Comparison of ENCODE assay signal across 11 cellular contexts in genomic region chr15:101207867-101208288, GRCh38. TPM values are rescaled to one million over a fixed set of nuclear protein-coding genes. Genes with fewer than 3 reads are reported as not detected.
DNase-seq lines count a peak whose midpoint lies in the region; ATAC-seq, FAIRE-seq and TF ChIP-seq lines count a peak whose summit lies in the region.
"Had no signal": no experiment of that assay in that cellular context is flagged by ENCODE, and none has a peak within 500 bp of the region (broad histone marks: within the 10 kb centered on the region; RNA-seq: fewer than 3 reads in every experiment).

No MANE protein-coding gene starts in this region.

- no peak for FAIRE-seq in HTR-8/SVneo (lab: Jason Lieb, UNC)

- peaks cover 95% of the 10 kb centered on the region for H3K4me1 Mint-ChIP-seq in activated T-cell treated with anti-CD3 and anti-CD28 coated beads, Interleukin-2, amount 50 U/mL, for 24 hours (ENCODE audit: low read depth)
- H3K4me1 Mint-ChIP-seq in activated CD8-positive, alpha-beta T cell treated with anti-CD3 and anti-CD28 coated beads, Interleukin-2, amount 10 ng/mL, durations not matched to agents 7 days and 5 days (ENCODE audit: low read depth), result peaks cover 81% of the 10 kb centered on the region

- intact Hi-C loops in left ventricle myocardium inferior (cut with micrococcal nuclease), result no loop called here

- no peaks in the 10 kb centered on the region for H3K27me3 ChIP-seq in left ventricle myocardium inferior (ENCODE audit: low read depth)
- H3K27me3 ChIP-seq in thoracic aorta (replicated peaks; ENCODE audit: insufficient read depth), result no peaks in the 10 kb centered on the region
- no peaks in the 10 kb centered on the region for H3K27me3 ChIP-seq in H7 (ENCODE audit: control insufficient read depth, insufficient read depth, low read length)

- no peaks in the 10 kb centered on the region for H3K9me3 ChIP-seq in left ventricle myocardium inferior (replicated peaks)
- no peaks in the 10 kb centered on the region for H3K9me3 ChIP-seq in thoracic aorta

- no peak for ATAC-seq in activated CD8-positive, alpha-beta T cell treated with anti-CD3 and anti-CD28 coated beads, Interleukin-2, amount 10 ng/mL, durations not matched to agents 7 days and 5 days
- ATAC-seq in thoracic aorta (ENCODE audit: insufficient number of reproducible peaks, low FRiP score, low read depth) (no peak), GM18502 (IDR thresholded peaks at IDR 0.05; ENCODE audit: poor library complexity, unreplicated experiment) (no peak)

- peak overlapping the region; percentile 99 for H3K27ac Mint-ChIP-seq in activated T-cell treated with anti-CD3 and anti-CD28 coated beads, Interleukin-2, amount 50 U/mL, for 24 hours
- H3K27ac Mint-ChIP-seq in activated CD8-positive, alpha-beta T cell treated with anti-CD3 and anti-CD28 coated beads, Interleukin-2, amount 10 ng/mL, durations not matched to agents 7 days and 5 days, result peak overlapping the region; percentile 62
- H3K27ac Mint-ChIP-seq: immature natural killer cell had no signal

- POLR2A ChIA-PET in activated CD8-positive, alpha-beta T cell treated with anti-CD3 and anti-CD28 coated beads, Interleukin-2, amount 10 ng/mL, durations not matched to agents 7 days and 5 days (lab: Charles Lee), result no interaction called here

- peaks cover 61% of the 10 kb centered on the region for H3K36me3 Mint-ChIP-seq in activated T-cell treated with anti-CD3 and anti-CD28 coated beads, Interleukin-2, amount 50 U/mL, for 24 hours (ENCODE audit: low read depth)
- peaks cover 53% of the 10 kb centered on the region for H3K36me3 Mint-ChIP-seq in activated CD8-positive, alpha-beta T cell treated with anti-CD3 and anti-CD28 coated beads, Interleukin-2, amount 10 ng/mL, durations not matched to agents 7 days and 5 days (ENCODE audit: low read depth)
- H3K36me3 Mint-ChIP-seq: immature natural killer cell had no signal

- no peak for DNase-seq in activated T-cell treated with anti-CD3 and anti-CD28 coated beads, Interleukin-2, amount 50 U/mL, for 24 hours
- no peak for DNase-seq in activated T-cell treated with anti-CD3 and anti-CD28 coated beads for 4 hours
- DNase-seq in activated CD8-positive, alpha-beta T cell treated with anti-CD3 and anti-CD28 coated beads, Interleukin-2, amount 10 ng/mL, durations not matched to agents 7 days and 5 days, result no peak
- DNase-seq in left ventricle myocardium inferior, result no peak
- DNase-seq in thoracic aorta (ENCODE audit: low spot score), result no peak
- no peak for DNase-seq in H7
- no peak for DNase-seq in HTR-8/SVneo (ENCODE audit: insufficient read length, low spot score)
- DNase-seq: activated CD4-positive, CD25-positive, alpha-beta regulatory T cell treated with anti-CD3 and anti-CD28 coated beads, Interleukin-2, amount 50 U/mL, for 72 hours; immature natural killer cell; NCI-H748 treated with DMSO at 0.1 percent for 48 hours had no signal

- TF ChIP-seq CTCF in left ventricle myocardium inferior (IDR thresholded peaks at IDR 0.05; ENCODE audit: borderline replicate concordance) (no peak), thoracic aorta (IDR thresholded peaks at IDR 0.05) (no peak)

- no peaks in the 10 kb centered on the region for H3K27me3 Mint-ChIP-seq in activated T-cell treated with anti-CD3 and anti-CD28 coated beads, Interleukin-2, amount 50 U/mL, for 24 hours
- no peaks in the 10 kb centered on the region for H3K27me3 Mint-ChIP-seq in activated CD8-positive, alpha-beta T cell treated with anti-CD3 and anti-CD28 coated beads, Interleukin-2, amount 10 ng/mL, durations not matched to agents 7 days and 5 days (ENCODE audit: low read depth)

- no peaks in the 10 kb centered on the region for H3K36me3 ChIP-seq in left ventricle myocardium inferior
- H3K36me3 ChIP-seq in thoracic aorta, result no peaks in the 10 kb centered on the region
- H3K36me3 ChIP-seq in H7 (replicated peaks; ENCODE audit: control insufficient read depth, insufficient read depth, low read length), result no peaks in the 10 kb centered on the region; the same call in 1 of the 2 replicates

- no peaks in the 10 kb centered on the region for H3K9me3 Mint-ChIP-seq in activated T-cell treated with anti-CD3 and anti-CD28 coated beads, Interleukin-2, amount 50 U/mL, for 24 hours
- no peaks in the 10 kb centered on the region for H3K9me3 Mint-ChIP-seq in activated CD8-positive, alpha-beta T cell treated with anti-CD3 and anti-CD28 coated beads, Interleukin-2, amount 10 ng/mL, durations not matched to agents 7 days and 5 days (ENCODE audit: insufficient read depth)
- H3K9me3 Mint-ChIP-seq: immature natural killer cell had no signal

- CTCF ChIA-PET in activated CD8-positive, alpha-beta T cell treated with anti-CD3 and anti-CD28 coated beads, Interleukin-2, amount 10 ng/mL, durations not matched to agents 7 days and 5 days (lab: Charles Lee), result no interaction called here

- H3K4me3 Mint-ChIP-seq in activated T-cell treated with anti-CD3 and anti-CD28 coated beads, Interleukin-2, amount 50 U/mL, for 24 hours, result peak overlapping the region; percentile 37
- no peak overlapping the region for H3K4me3 Mint-ChIP-seq in activated CD8-positive, alpha-beta T cell treated with anti-CD3 and anti-CD28 coated beads, Interleukin-2, amount 10 ng/mL, durations not matched to agents 7 days and 5 days
- H3K4me3 Mint-ChIP-seq: immature natural killer cell had no signal

- H3K4me1 ChIP-seq in left ventricle myocardium inferior (peaks cover 97% of the 10 kb centered on the region), thoracic aorta (ENCODE audit: control insufficient read depth in 1 of 2, low read depth in 2 of 2) (peaks cover 52 to 96% of the 10 kb centered on the region in 2 donors)

- H3K27ac ChIP-seq in left ventricle myocardium inferior (replicated peaks), result peak overlapping the region; percentile 21
- H3K27ac ChIP-seq in thoracic aorta, result peak overlapping the region; percentile 23 to 43

- H3K4me3 ChIP-seq in left ventricle myocardium inferior (no peak overlapping the region), thoracic aorta (no peak overlapping the region), H7 (ENCODE audit: insufficient read depth, low read depth, low read length) (no peak overlapping the region)

RNA-seq across cellular contexts. Expression of gene CHSY1, which starts 44.0 kb away (rescaled TPM):
- total RNA-seq in activated CD8-positive, alpha-beta T cell treated with anti-CD3 and anti-CD28 coated beads, Interleukin-2, amount 10 ng/mL, durations not matched to agents 7 days and 5 days, result 10 to 100 TPM; 44.6 to 46.4 TPM
- total RNA-seq in left ventricle myocardium inferior (15.1 TPM), thoracic aorta (100 to 1,000 TPM in 1 of 2 donors, 10 to 100 TPM in 1; 35.7 to 153 TPM)
- total RNA-seq in H7 (2014; rRNA removed; shearing (Covaris generic)), result 45.8 and 64.9 TPM in 2 replicates
